Comparison of ENCODE assay signal across 1 cellular context in the genomic region with DNA sequence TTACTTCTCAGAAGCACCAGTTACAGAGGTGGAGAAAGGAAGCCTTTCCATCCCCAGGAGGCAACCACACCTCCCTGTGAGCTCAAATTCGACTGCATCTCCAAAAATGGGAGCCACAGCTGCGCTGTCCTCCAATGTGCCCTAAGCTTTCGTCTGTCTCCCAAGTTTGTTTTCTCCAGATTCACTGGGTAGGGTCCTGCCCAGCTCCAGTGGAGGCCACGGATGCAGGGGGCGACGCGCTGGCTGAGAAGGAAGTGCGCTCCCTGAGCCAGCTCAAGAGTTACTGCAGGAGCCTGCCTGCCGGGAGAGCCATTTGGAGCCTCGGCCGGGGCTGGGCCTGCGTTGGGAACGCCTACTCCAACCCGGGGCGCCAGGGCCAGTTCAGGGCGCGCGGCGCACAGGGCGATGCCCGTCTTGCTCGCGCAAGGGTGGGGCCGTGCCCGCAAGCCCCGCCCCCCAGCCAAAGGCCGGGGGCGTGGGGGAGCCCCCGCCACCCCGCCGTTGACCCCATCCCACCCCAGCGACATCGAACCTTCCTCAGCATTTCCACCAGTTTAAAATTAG.
TF ChIP-seq lines count a peak whose summit lies in the region.

No MANE protein-coding gene starts in this region.

TF ChIP-seq in HepG2, 621 proteins besides CTCF, POLR2A, EP300 and RAD21 (continued from another document and continues in another):
- TF ChIP-seq, protein P1, sequence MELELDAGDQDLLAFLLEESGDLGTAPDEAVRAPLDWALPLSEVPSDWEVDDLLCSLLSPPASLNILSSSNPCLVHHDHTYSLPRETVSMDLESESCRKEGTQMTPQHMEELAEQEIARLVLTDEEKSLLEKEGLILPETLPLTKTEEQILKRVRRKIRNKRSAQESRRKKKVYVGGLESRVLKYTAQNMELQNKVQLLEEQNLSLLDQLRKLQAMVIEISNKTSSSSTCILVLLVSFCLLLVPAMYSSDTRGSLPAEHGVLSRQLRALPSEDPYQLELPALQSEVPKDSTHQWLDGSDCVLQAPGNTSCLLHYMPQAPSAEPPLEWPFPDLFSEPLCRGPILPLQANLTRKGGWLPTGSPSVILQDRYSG (CRISPR knock-in tag; IDR thresholded peaks at IDR 0.05) = no peak
- no peak for TF ChIP-seq ZBTB38 (CRISPR knock-in tag; IDR thresholded peaks at IDR 0.05)
- no peak for TF ChIP-seq HOXA9 (CRISPR knock-in tag; IDR thresholded peaks at IDR 0.05; ENCODE audit: borderline replicate concordance)
- TF ChIP-seq HOXA7 (CRISPR knock-in tag; IDR thresholded peaks at IDR 0.05) = no peak
- peak; percentile 48; the same call in 1 of the 2 replicates for TF ChIP-seq KAT8 (CRISPR knock-in tag; IDR thresholded peaks at IDR 0.05)
- peak; percentile 16; the same call in 1 of the 2 replicates for TF ChIP-seq ETV6 (CRISPR knock-in tag; conservative IDR thresholded peaks at IDR 0.05)
- no peak for TF ChIP-seq NPAS2 (CRISPR knock-in tag; IDR thresholded peaks at IDR 0.05; ENCODE audit: borderline replicate concordance)
- TF ChIP-seq ZNF451 (CRISPR knock-in tag; IDR thresholded peaks at IDR 0.05) = peak; percentile 91; the same call in 1 of the 2 replicates
- TF ChIP-seq ZNF468 (CRISPR knock-in tag; IDR thresholded peaks at IDR 0.05) = no peak
- no peak for TF ChIP-seq ZNF460 (CRISPR knock-in tag; IDR thresholded peaks at IDR 0.05; ENCODE audit: borderline replicate concordance)
- TF ChIP-seq SP1 (IDR thresholded peaks at IDR 0.05) = no peak
- peak; percentile 70 for TF ChIP-seq SP1 (CRISPR knock-in tag; IDR thresholded peaks at IDR 0.05)
- TF ChIP-seq ZBTB21 (CRISPR knock-in tag; IDR thresholded peaks at IDR 0.05) = no peak
- TF ChIP-seq, protein P2, sequence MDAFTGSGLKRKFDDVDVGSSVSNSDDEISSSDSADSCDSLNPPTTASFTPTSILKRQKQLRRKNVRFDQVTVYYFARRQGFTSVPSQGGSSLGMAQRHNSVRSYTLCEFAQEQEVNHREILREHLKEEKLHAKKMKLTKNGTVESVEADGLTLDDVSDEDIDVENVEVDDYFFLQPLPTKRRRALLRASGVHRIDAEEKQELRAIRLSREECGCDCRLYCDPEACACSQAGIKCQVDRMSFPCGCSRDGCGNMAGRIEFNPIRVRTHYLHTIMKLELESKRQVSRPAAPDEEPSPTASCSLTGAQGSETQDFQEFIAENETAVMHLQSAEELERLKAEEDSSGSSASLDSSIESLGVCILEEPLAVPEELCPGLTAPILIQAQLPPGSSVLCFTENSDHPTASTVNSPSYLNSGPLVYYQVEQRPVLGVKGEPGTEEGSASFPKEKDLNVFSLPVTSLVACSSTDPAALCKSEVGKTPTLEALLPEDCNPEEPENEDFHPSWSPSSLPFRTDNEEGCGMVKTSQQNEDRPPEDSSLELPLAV (CRISPR knock-in tag; conservative IDR thresholded peaks at IDR 0.05; ENCODE audit: low read depth) = no peak
- TF ChIP-seq, protein P3, sequence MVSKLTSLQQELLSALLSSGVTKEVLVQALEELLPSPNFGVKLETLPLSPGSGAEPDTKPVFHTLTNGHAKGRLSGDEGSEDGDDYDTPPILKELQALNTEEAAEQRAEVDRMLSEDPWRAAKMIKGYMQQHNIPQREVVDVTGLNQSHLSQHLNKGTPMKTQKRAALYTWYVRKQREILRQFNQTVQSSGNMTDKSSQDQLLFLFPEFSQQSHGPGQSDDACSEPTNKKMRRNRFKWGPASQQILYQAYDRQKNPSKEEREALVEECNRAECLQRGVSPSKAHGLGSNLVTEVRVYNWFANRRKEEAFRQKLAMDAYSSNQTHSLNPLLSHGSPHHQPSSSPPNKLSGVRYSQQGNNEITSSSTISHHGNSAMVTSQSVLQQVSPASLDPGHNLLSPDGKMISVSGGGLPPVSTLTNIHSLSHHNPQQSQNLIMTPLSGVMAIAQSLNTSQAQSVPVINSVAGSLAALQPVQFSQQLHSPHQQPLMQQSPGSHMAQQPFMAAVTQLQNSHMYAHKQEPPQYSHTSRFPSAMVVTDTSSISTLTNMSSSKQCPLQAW (CRISPR knock-in tag; IDR thresholded peaks at IDR 0.05) = peak; percentile 86
- TF ChIP-seq ZNF317 (CRISPR knock-in tag; IDR thresholded peaks at IDR 0.05) = peak; percentile 75; the same call in 1 of the 2 replicates
- no peak for TF ChIP-seq RFX1 (IDR thresholded peaks at IDR 0.05)
- TF ChIP-seq, protein P4, sequence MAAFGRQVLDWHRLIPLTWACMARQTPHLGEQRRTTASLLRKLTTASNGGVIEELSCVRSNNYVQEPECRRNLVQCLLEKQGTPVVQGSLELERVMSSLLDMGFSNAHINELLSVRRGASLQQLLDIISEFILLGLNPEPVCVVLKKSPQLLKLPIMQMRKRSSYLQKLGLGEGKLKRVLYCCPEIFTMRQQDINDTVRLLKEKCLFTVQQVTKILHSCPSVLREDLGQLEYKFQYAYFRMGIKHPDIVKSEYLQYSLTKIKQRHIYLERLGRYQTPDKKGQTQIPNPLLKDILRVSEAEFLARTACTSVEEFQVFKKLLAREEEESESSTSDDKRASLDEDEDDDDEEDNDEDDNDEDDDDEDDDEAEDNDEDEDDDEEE (CRISPR knock-in tag; IDR thresholded peaks at IDR 0.05) = peak; percentile 15; the same call in 1 of the 2 replicates
- TF ChIP-seq ZIK1 (CRISPR knock-in tag; IDR thresholded peaks at IDR 0.05; ENCODE audit: borderline replicate concordance, low read depth) = 0 out of 2 replicates have a peak, but pooled peaks have one; percentile 79
- TF ChIP-seq NFE2L1 (CRISPR knock-in tag; IDR thresholded peaks at IDR 0.05; ENCODE audit: borderline replicate concordance) = peak; percentile 63; the same call in 1 of the 2 replicates
- TF ChIP-seq, protein P5, sequence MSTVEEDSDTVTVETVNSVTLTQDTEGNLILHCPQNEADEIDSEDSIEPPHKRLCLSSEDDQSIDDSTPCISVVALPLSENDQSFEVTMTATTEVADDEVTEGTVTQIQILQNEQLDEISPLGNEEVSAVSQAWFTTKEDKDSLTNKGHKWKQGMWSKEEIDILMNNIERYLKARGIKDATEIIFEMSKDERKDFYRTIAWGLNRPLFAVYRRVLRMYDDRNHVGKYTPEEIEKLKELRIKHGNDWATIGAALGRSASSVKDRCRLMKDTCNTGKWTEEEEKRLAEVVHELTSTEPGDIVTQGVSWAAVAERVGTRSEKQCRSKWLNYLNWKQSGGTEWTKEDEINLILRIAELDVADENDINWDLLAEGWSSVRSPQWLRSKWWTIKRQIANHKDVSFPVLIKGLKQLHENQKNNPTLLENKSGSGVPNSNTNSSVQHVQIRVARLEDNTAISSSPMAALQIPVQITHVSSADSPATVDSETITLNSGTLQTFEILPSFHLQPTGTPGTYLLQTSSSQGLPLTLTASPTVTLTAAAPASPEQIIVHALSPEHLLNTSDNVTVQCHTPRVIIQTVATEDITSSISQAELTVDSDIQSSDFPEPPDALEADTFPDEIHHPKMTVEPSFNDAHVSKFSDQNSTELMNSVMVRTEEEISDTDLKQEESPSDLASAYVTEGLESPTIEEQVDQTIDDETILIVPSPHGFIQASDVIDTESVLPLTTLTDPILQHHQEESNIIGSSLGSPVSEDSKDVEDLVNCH (CRISPR knock-in tag; IDR thresholded peaks at IDR 0.05) = no peak
- TF ChIP-seq, protein P6, sequence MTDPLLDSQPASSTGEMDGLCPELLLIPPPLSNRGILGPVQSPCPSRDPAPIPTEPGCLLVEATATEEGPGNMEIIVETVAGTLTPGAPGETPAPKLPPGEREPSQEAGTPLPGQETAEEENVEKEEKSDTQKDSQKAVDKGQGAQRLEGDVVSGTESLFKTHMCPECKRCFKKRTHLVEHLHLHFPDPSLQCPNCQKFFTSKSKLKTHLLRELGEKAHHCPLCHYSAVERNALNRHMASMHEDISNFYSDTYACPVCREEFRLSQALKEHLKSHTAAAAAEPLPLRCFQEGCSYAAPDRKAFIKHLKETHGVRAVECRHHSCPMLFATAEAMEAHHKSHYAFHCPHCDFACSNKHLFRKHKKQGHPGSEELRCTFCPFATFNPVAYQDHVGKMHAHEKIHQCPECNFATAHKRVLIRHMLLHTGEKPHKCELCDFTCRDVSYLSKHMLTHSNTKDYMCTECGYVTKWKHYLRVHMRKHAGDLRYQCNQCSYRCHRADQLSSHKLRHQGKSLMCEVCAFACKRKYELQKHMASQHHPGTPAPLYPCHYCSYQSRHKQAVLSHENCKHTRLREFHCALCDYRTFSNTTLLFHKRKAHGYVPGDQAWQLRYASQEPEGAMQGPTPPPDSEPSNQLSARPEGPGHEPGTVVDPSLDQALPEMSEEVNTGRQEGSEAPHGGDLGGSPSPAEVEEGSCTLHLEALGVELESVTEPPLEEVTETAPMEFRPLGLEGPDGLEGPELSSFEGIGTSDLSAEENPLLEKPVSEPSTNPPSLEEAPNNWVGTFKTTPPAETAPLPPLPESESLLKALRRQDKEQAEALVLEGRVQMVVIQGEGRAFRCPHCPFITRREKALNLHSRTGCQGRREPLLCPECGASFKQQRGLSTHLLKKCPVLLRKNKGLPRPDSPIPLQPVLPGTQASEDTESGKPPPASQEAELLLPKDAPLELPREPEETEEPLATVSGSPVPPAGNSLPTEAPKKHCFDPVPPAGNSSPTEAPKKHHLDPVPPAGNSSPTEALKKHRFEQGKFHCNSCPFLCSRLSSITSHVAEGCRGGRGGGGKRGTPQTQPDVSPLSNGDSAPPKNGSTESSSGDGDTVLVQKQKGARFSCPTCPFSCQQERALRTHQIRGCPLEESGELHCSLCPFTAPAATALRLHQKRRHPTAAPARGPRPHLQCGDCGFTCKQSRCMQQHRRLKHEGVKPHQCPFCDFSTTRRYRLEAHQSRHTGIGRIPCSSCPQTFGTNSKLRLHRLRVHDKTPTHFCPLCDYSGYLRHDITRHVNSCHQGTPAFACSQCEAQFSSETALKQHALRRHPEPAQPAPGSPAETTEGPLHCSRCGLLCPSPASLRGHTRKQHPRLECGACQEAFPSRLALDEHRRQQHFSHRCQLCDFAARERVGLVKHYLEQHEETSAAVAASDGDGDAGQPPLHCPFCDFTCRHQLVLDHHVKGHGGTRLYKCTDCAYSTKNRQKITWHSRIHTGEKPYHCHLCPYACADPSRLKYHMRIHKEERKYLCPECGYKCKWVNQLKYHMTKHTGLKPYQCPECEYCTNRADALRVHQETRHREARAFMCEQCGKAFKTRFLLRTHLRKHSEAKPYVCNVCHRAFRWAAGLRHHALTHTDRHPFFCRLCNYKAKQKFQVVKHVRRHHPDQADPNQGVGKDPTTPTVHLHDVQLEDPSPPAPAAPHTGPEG (CRISPR knock-in tag; IDR thresholded peaks at IDR 0.05) = peak; percentile 49
- TF ChIP-seq ZNF83 (CRISPR knock-in tag; IDR thresholded peaks at IDR 0.05; ENCODE audit: borderline replicate concordance) = 0 out of 2 replicates have a peak, but pooled peaks have one; percentile 37
- no peak for TF ChIP-seq LCORL (IDR thresholded peaks at IDR 0.05)
- peak; percentile 84 for TF ChIP-seq LCORL (CRISPR knock-in tag; IDR thresholded peaks at IDR 0.05)
- no peak for TF ChIP-seq ZNF207 (IDR thresholded peaks at IDR 0.05; ENCODE audit: borderline replicate concordance)
- TF ChIP-seq, protein P7, sequence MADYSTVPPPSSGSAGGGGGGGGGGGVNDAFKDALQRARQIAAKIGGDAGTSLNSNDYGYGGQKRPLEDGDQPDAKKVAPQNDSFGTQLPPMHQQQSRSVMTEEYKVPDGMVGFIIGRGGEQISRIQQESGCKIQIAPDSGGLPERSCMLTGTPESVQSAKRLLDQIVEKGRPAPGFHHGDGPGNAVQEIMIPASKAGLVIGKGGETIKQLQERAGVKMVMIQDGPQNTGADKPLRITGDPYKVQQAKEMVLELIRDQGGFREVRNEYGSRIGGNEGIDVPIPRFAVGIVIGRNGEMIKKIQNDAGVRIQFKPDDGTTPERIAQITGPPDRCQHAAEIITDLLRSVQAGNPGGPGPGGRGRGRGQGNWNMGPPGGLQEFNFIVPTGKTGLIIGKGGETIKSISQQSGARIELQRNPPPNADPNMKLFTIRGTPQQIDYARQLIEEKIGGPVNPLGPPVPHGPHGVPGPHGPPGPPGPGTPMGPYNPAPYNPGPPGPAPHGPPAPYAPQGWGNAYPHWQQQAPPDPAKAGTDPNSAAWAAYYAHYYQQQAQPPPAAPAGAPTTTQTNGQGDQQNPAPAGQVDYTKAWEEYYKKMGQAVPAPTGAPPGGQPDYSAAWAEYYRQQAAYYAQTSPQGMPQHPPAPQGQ (CRISPR knock-in tag; IDR thresholded peaks at IDR 0.05; ENCODE audit: borderline replicate concordance) = no peak
- TF ChIP-seq NR2F6 (IDR thresholded peaks at IDR 0.05) = no peak
- TF ChIP-seq NR2F6 (CRISPR knock-in tag; IDR thresholded peaks at IDR 0.05) = no peak
- no peak for TF ChIP-seq NCOA1 (CRISPR knock-in tag; IDR thresholded peaks at IDR 0.05)
- TF ChIP-seq EEA1 (CRISPR knock-in tag; IDR thresholded peaks at IDR 0.05; ENCODE audit: borderline replicate concordance) = no peak
- TF ChIP-seq RCOR2 (CRISPR knock-in tag; IDR thresholded peaks at IDR 0.05) = no peak
- TF ChIP-seq, protein P8, sequence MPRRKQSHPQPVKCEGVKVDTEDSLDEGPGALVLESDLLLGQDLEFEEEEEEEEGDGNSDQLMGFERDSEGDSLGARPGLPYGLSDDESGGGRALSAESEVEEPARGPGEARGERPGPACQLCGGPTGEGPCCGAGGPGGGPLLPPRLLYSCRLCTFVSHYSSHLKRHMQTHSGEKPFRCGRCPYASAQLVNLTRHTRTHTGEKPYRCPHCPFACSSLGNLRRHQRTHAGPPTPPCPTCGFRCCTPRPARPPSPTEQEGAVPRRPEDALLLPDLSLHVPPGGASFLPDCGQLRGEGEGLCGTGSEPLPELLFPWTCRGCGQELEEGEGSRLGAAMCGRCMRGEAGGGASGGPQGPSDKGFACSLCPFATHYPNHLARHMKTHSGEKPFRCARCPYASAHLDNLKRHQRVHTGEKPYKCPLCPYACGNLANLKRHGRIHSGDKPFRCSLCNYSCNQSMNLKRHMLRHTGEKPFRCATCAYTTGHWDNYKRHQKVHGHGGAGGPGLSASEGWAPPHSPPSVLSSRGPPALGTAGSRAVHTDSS (CRISPR knock-in tag; conservative IDR thresholded peaks at IDR 0.05) = no peak
- TF ChIP-seq NKX3-1 (CRISPR knock-in tag; IDR thresholded peaks at IDR 0.05) = no peak; the same call in 1 of the 2 replicates
- no peak for TF ChIP-seq TCF7 (IDR thresholded peaks at IDR 0.05; ENCODE audit: low read depth)
- TF ChIP-seq ZNF672 (CRISPR knock-in tag; IDR thresholded peaks at IDR 0.05) = no peak
- no peak for TF ChIP-seq FOXA1 (IDR thresholded peaks at IDR 0.05)
- no peak for TF ChIP-seq FOXA1 (CRISPR knock-in tag; IDR thresholded peaks at IDR 0.05)
- TF ChIP-seq ZFP41 (CRISPR knock-in tag; IDR thresholded peaks at IDR 0.05; ENCODE audit: borderline replicate concordance) = no peak
- TF ChIP-seq ZNF577 (CRISPR knock-in tag; IDR thresholded peaks at IDR 0.05; ENCODE audit: borderline replicate concordance, low read depth) = no peak
- TF ChIP-seq, protein P9, sequence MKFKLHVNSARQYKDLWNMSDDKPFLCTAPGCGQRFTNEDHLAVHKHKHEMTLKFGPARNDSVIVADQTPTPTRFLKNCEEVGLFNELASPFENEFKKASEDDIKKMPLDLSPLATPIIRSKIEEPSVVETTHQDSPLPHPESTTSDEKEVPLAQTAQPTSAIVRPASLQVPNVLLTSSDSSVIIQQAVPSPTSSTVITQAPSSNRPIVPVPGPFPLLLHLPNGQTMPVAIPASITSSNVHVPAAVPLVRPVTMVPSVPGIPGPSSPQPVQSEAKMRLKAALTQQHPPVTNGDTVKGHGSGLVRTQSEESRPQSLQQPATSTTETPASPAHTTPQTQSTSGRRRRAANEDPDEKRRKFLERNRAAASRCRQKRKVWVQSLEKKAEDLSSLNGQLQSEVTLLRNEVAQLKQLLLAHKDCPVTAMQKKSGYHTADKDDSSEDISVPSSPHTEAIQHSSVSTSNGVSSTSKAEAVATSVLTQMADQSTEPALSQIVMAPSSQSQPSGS (CRISPR knock-in tag; IDR thresholded peaks at IDR 0.05) = peak; percentile 75; the same call in 1 of the 2 replicates
- TF ChIP-seq SRF (IDR thresholded peaks at IDR 0.05; ENCODE audit: low read depth, low read length) = no peak
- peak; percentile 85 for TF ChIP-seq KDM5B (CRISPR knock-in tag; IDR thresholded peaks at IDR 0.05; ENCODE audit: borderline replicate concordance)
- TF ChIP-seq KLF15 (CRISPR knock-in tag; IDR thresholded peaks at IDR 0.05; ENCODE audit: borderline replicate concordance) = no peak
- TF ChIP-seq CREB1 (IDR thresholded peaks at IDR 0.05) = no peak
- TF ChIP-seq CREB1 (CRISPR knock-in tag; IDR thresholded peaks at IDR 0.05) = no peak
